In genomic region chr17:70599198-70599597, GRCh38 we compare ENCODE assay signal across 19 cellular contexts.
DNase-seq lines count a peak whose midpoint lies in the region; ATAC-seq, FAIRE-seq and TF ChIP-seq lines count a peak whose summit lies in the region.
"Had no signal": no experiment of that assay in that cellular context is flagged by ENCODE, and none has a peak within 500 bp of the region (broad histone marks: within the 10 kb centered on the region; RNA-seq: fewer than 3 reads in every experiment).

No MANE protein-coding gene starts in this region.

- no peak overlapping the region for H3K27ac ChIP-seq in pancreas
- H3K27ac ChIP-seq: BLaER1, C4-2B had no signal

- H3K27me3 ChIP-seq in pancreas (no peaks in the 10 kb centered on the region), Caco-2 (replicated peaks; ENCODE audit: control insufficient read depth, insufficient read depth, low read length) (0 out of 2 replicates have a peak, but pooled peaks cover 1% of the 10 kb centered on the region)
- H3K27me3 ChIP-seq: BLaER1 had no signal

- H3K36me3 Mint-ChIP-seq in Caco-2 (ENCODE audit: insufficient read depth, unreplicated experiment): no peaks in the 10 kb centered on the region
- H3K36me3 Mint-ChIP-seq: CD4-positive, CD25-positive, alpha-beta regulatory T cell; CD8-positive, alpha-beta T cell had no signal

- ATAC-seq in pancreas: no peak
- ATAC-seq: CD8-positive, alpha-beta T cell; GM23338; HCT116 had no signal

- DNase-seq in RCC 7860 (ENCODE audit: low spot score) (no peak), pancreas (no peak), putamen (ENCODE audit: low spot score) (no peak), COLO829 (ENCODE audit: low spot score) (no peak), Caco-2 (no peak)
- DNase-seq: Calu3; CD4-positive, CD25-positive, alpha-beta regulatory T cell; CD8-positive, alpha-beta T cell; DMS53; DMS79 treated with DMSO at 0.1 percent for 48 hours; H9 had no signal

- peaks cover 7% of the 10 kb centered on the region for H3K4me1 Mint-ChIP-seq in Caco-2 (ENCODE audit: low read depth, unreplicated experiment)
- H3K4me1 Mint-ChIP-seq: B cell; CD4-positive, CD25-positive, alpha-beta regulatory T cell; GM23338; H9 had no signal

- FAIRE-seq in RCC 7860 (lab: Jason Lieb, UNC) (peak; percentile 83), colon (lab: Jason Lieb, UNC) (peak; percentile 62), pancreas (lab: Jason Lieb, UNC) (peak; percentile 84)
- FAIRE-seq: GM12892, GM19239 had no signal

- no peak overlapping the region for H3K27ac Mint-ChIP-seq in Caco-2 (ENCODE audit: unreplicated experiment)
- H3K27ac Mint-ChIP-seq: B cell; CD4-positive, CD25-positive, alpha-beta regulatory T cell; CD8-positive, alpha-beta T cell; GM23338; H9 had no signal

- H3K4me1 ChIP-seq in pancreas: no peaks in the 10 kb centered on the region
- H3K4me1 ChIP-seq in Caco-2: no peaks in the 10 kb centered on the region
- H3K4me1 ChIP-seq: BLaER1 had no signal

- BruUV-seq in Caco-2 (replicated peaks; lab: Mats Ljungman, UMichigan): no TSS peak

- TF ChIP-seq CTCF in pancreas (IDR thresholded peaks at IDR 0.05): no peak
- no peak for TF ChIP-seq CTCF in Caco-2 (IDR thresholded peaks at IDR 0.05; ENCODE audit: insufficient read depth in 1 of 2, low read depth in 1 of 2, low read length in 1 of 2, severe bottlenecking in 1 of 2, unreplicated experiment in 1 of 2)

- POLR2A ChIA-PET in Caco-2 (lab: Charles Lee): no interaction called here

- H3K36me3 ChIP-seq in pancreas (no peaks in the 10 kb centered on the region), Caco-2 (ENCODE audit: control insufficient read depth, insufficient read depth, low read length) (no peaks in the 10 kb centered on the region)
- H3K36me3 ChIP-seq: BLaER1 had no signal

- H3K27me3 Mint-ChIP-seq in Caco-2 (ENCODE audit: insufficient read depth, unreplicated experiment): no peaks in the 10 kb centered on the region
- H3K27me3 Mint-ChIP-seq: CD4-positive, CD25-positive, alpha-beta regulatory T cell had no signal

- CTCF ChIA-PET in Caco-2 (lab: Charles Lee): no interaction called here

- intact Hi-C loops in pancreas (cut with DNase I) (no loop called here), Caco-2 (cut with micrococcal nuclease; ENCODE audit: unreplicated experiment) (no loop called here)

- H3K9me3 ChIP-seq in pancreas (no peaks in the 10 kb centered on the region), Caco-2 (no peaks in the 10 kb centered on the region)
- H3K9me3 ChIP-seq: BLaER1 had no signal

- H3K4me3 Mint-ChIP-seq in Caco-2 (ENCODE audit: unreplicated experiment): no peak overlapping the region
- H3K4me3 Mint-ChIP-seq: B cell; CD4-positive, CD25-positive, alpha-beta regulatory T cell; CD8-positive, alpha-beta T cell; GM23338; H9 had no signal

- no peaks in the 10 kb centered on the region for H3K9me3 Mint-ChIP-seq in Caco-2 (ENCODE audit: unreplicated experiment)
- H3K9me3 Mint-ChIP-seq: CD8-positive, alpha-beta T cell; GM23338; H9 had no signal

- no peak overlapping the region for H3K4me3 ChIP-seq in pancreas
- H3K4me3 ChIP-seq in Caco-2 (ENCODE audit: low read depth, low read length): no peak overlapping the region
- H3K4me3 ChIP-seq: BLaER1, GM23338 had no signal
